Comparison of ENCODE assay signal across 8 cellular contexts in the genomic region with DNA sequence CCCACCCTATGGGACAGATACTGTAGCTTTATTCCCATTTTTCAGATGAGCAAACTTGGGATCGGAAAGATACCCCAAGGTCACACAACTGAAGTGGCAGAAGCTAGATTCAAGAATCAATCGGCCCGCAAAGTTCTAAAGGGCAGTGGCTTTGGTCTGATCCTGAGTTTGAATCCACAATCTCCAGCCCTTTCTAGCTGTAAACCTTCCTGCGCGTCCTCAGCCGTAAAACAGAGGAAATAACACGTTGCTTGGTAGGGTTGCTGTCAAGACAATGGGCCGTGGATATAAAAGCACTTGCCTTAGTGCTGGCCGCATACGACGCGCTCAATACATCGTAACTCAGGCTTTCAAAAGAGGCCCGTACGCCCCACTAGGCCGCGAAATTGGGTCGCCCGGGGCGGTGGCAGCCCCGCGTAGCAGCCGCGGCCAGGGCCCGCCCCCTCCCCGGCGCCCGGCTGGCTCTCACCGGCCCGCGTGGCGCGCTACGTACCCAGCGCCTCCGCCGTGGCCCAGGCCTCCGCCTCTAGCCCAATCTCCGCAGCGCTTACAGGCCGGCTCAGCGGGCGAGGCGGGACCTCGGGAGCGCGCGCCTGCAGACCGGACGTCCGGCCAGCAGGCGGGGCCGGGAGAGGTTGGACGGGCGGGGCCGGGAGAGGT. TPM values are rescaled to one million over a fixed set of nuclear protein-coding genes. Genes with fewer than 3 reads are reported as not detected.
DNase-seq lines count a peak whose midpoint lies in the region; ATAC-seq and TF ChIP-seq lines count a peak whose summit lies in the region.

A gene with protein sequence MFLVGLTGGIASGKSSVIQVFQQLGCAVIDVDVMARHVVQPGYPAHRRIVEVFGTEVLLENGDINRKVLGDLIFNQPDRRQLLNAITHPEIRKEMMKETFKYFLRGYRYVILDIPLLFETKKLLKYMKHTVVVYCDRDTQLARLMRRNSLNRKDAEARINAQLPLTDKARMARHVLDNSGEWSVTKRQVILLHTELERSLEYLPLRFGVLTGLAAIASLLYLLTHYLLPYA (minus strand): TSS at position 573 of the 660 bp plus-strand sequence. CDS start 16,747 bp downstream, outside the sequence.

- peaks cover 30 to 57% (median 36%) of the 10 kb centered on the region in 10 experiments for H3K4me1 ChIP-seq in BLaER1 treated with 17β-estradiol and CSF1 and Interleukin-3, amounts not matched to agents 10 nM and 100 nM
- H3K4me1 ChIP-seq in right lobe of liver = peaks cover 0 to 10% (median 4%) of the 10 kb centered on the region in 4 donors

- H3K4me2 ChIP-seq in BLaER1 treated with 17β-estradiol and CSF1 and Interleukin-3, amounts not matched to agents 10 nM and 100 nM = peak within 1 kb of the TSS; percentile 77 to 98 (median 94)

- 0% methylated on average over 12 of the region's 56 CpGs for WGBS in right lobe of liver (ENCODE audit: insufficient coverage, low coverage, low lambda C conversion rate, missing lambda C conversion rate)

- H4K20me1 ChIP-seq in BLaER1 treated with 17β-estradiol and CSF1 and Interleukin-3, amounts not matched to agents 10 nM and 100 nM = peaks cover 0 to 12% (median 5%) of the 10 kb centered on the region in 11 experiments; a peak in 10 of 22 replicates

- intact Hi-C loops in right lobe of liver (cut with DNase I) = no loop called here

- ATAC-seq in GM19395 (IDR thresholded peaks at IDR 0.05; ENCODE audit: unreplicated experiment) (peak; percentile 68), HG03565 (IDR thresholded peaks at IDR 0.05; ENCODE audit: unreplicated experiment) (peak; percentile 93), right lobe of liver (peak; percentile 98 to 100 (median 99))

- H3K27me3 ChIP-seq in BLaER1 treated with 17β-estradiol and CSF1 and Interleukin-3, amounts not matched to agents 10 nM and 100 nM = no peaks in the 10 kb centered on the region
- no peaks in the 10 kb centered on the region for H3K27me3 ChIP-seq in right lobe of liver

- H3K9me3 ChIP-seq in BLaER1 treated with 17β-estradiol and CSF1 and Interleukin-3, amounts not matched to agents 10 nM and 100 nM (replicated peaks in 1 of 11) = no peaks in the 10 kb centered on the region
- H3K9me3 ChIP-seq in right lobe of liver = no peaks in the 10 kb centered on the region

- H3K9ac ChIP-seq in BLaER1 treated with 17β-estradiol and CSF1 and Interleukin-3, amounts not matched to agents 10 nM and 100 nM = peak within 1 kb of the TSS; percentile 85 to 95 (median 87)

- H3K4me3 ChIP-seq in BLaER1 treated with 17β-estradiol and CSF1 and Interleukin-3, amounts not matched to agents 10 nM and 100 nM = peak within 1 kb of the TSS; percentile 60 to 81 (median 68)
- H3K4me3 ChIP-seq in right lobe of liver = peak within 1 kb of the TSS; percentile 56 to 71 (median 56)

- peak within 1 kb of the TSS; percentile 67 to 95 (median 89) for H3K27ac ChIP-seq in BLaER1 treated with 17β-estradiol and CSF1 and Interleukin-3, amounts not matched to agents 10 nM and 100 nM
- H3K27ac ChIP-seq in right lobe of liver = peak within 1 kb of the TSS; percentile 69 to 87 (median 75)

- DNase-seq in NCI-H748 treated with DMSO at 0.1 percent for 48 hours (lab: John Stamatoyannopoulos, UW) (peak; percentile 94), dermis microvascular lymphatic vessel endothelial cell (ENCODE audit: low read depth in 2 of 2) (peak; percentile 88 to 98), right lobe of liver (peak; percentile 95 to 97 (median 96))
- peak; percentile 88 to 90 for DNase-seq in activated CD4-positive, alpha-beta T cell treated with anti-CD3 and anti-CD28 coated beads, Interleukin-2, amount 50 U/mL, for 48 hours
- peak; percentile 93 for DNase-seq in stimulated activated CD4-positive, alpha-beta T cell treated with anti-CD3 and anti-CD28 coated beads, Interleukin-4, amount 100 ng/mL, for 24 hours

- TF ChIP-seq CTCF in right lobe of liver (IDR thresholded peaks at IDR 0.05) = peak in 1 of 4 donors; percentile 23

- peaks cover 0 to 29% (median 2%) of the 10 kb centered on the region in 11 experiments; a peak in 7 of 22 replicates for H3K36me3 ChIP-seq in BLaER1 treated with 17β-estradiol and CSF1 and Interleukin-3, amounts not matched to agents 10 nM and 100 nM
- H3K36me3 ChIP-seq in right lobe of liver = no peaks in the 10 kb centered on the region

- peak; percentile 91 for TF ChIP-seq POLR2A in right lobe of liver (IDR thresholded peaks at IDR 0.05)

RNA-seq across cellular contexts. Expression of the gene that starts here (rescaled TPM):
- total RNA-seq in dermis microvascular lymphatic vessel endothelial cell = 22.2 and 32.2 TPM in 2 replicates
- total RNA-seq in right lobe of liver = 10 to 100 TPM; 13.2 to 20.6 (median 16.6) TPM

Comparison
In these comparisons a context has a peak if more than half of its experiments do, and no peak if none do; other contexts are left out.
1. Peak in every context shown above with its lines: DNase-seq, ATAC-seq, H3K4me3 ChIP-seq and H3K27ac ChIP-seq.